19 cellular contexts compared by ENCODE assay signal in the genomic region with DNA sequence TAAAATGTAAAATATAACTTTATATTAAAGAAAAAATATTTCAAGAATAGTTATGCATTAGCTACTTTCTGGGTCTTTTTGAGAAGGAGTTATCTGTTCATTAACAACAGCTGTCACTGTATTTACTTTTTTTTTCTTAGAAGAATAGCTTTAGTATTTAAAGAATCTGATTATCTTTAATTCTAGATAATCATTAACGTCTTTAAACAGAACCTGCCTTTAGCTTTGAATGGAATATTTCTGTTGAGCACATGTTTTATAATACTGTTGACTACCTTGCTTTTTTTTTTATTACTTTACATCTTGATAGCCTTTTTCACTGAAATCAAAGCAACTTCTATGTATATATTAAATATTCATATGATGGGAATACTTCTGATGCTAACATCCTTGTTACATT.
A peak's percentile ranks its signal among the peaks of the same experiment; 100 is the strongest.
DNase-seq lines count a peak whose midpoint lies in the region; ATAC-seq, FAIRE-seq and TF ChIP-seq lines count a peak whose summit lies in the region.
"Had no signal": no experiment of that assay in that cellular context is flagged by ENCODE, and none has a peak within 500 bp of the region (broad histone marks: within the 10 kb centered on the region; RNA-seq: fewer than 3 reads in every experiment).

No MANE protein-coding gene starts in this region.

- TF ChIP-seq CTCF in D721Med (IDR thresholded peaks at IDR 0.05; ENCODE audit: insufficient read depth, missing control alignments): no peak

- ATAC-seq in left colon (peak; percentile 40), HG02973 (IDR thresholded peaks at IDR 0.05; ENCODE audit: unreplicated experiment) (no peak)
- ATAC-seq: CD8-positive, alpha-beta T cell; GM23338 had no signal

- intact Hi-C loops in left colon (cut with DNase I, micrococcal nuclease): no loop called here

- FAIRE-seq in D721Med (lab: Jason Lieb, UNC) (peak; percentile 11), frontal cortex (lab: Jason Lieb, UNC) (peak; percentile 19)
- FAIRE-seq: G401.6, GM12892, GM18507, H54, HTR-8/SVneo had no signal

- DNase-seq in D721Med (ENCODE audit: insufficient read length, low spot score) (no peak), frontal cortex (ENCODE audit: low spot score in 2 of 2) (no peak), left colon (no peak), DMS153 (lab: John Stamatoyannopoulos, UW) (no peak), GF-D8 (lab: John Stamatoyannopoulos, UW) (no peak)
- no peak for DNase-seq in stimulated activated CD8-positive, alpha-beta memory T cell treated with anti-CD3 and anti-CD28 coated beads, Interleukin-4, amount 100 ng/mL, for 48 hours
- DNase-seq: 8988T; Calu3; CD8-positive, alpha-beta T cell; DMS 273 treated with DMSO at 0.1 percent for 48 hours; HCEC 1CT; IMR-90 had no signal
